In genomic region chr7:155279787-155280445, GRCh38 we compare ENCODE assay signal across 20 cellular contexts. TPM values are rescaled to one million over a fixed set of nuclear protein-coding genes. Genes with fewer than 3 reads are reported as not detected.
DNase-seq lines count a peak whose midpoint lies in the region; ATAC-seq, FAIRE-seq and TF ChIP-seq lines count a peak whose summit lies in the region.
"Had no signal": no experiment of that assay in that cellular context is flagged by ENCODE, and none has a peak within 500 bp of the region (broad histone marks: within the 10 kb centered on the region; RNA-seq: fewer than 3 reads in every experiment).

No MANE protein-coding gene starts in this region.

- H3K9ac ChIP-seq in K562 (ENCODE audit: insufficient read depth in 1 of 2, low read depth in 2 of 2, low read length in 2 of 2) = no peak overlapping the region
- H3K9ac ChIP-seq: BLaER1 had no signal

- H3K9me1 ChIP-seq in K562 (ENCODE audit: control insufficient read depth, insufficient read depth, low read length) = no peaks in the 10 kb centered on the region

- intact Hi-C loops in K562 (cut with micrococcal nuclease) = no loop called here
- intact Hi-C loops in posterior vena cava (cut with DNase I) = no loop called here

- TF ChIP-seq RAD21 in K562 (CRISPR knock-in tag; conservative IDR thresholded peaks at IDR 0.05 in 1 of 2, IDR thresholded peaks at IDR 0.05 in 1 of 2) = no peak

- no TSS peak for BruUV-seq in K562 (replicated peaks; lab: Mats Ljungman, UMichigan)

- peaks cover 0 to 11% of the 10 kb centered on the region in 2 experiments; a peak in 4 of 5 replicates for H3K4me1 ChIP-seq in K562 (replicated peaks in 1 of 2; ENCODE audit: control insufficient read depth in 2 of 2, insufficient read depth in 2 of 2, low read length in 2 of 2)
- H3K4me1 ChIP-seq: Caco-2 had no signal

- peak; percentile 16 for DNase-seq in activated effector memory CD4-positive, alpha-beta T cell treated with anti-CD3 and anti-CD28 coated beads, Interleukin-2, amount 50 U/mL, for 16 hours
- no peak for DNase-seq in activated effector memory CD4-positive, alpha-beta T cell treated with Interleukin-2 at 50 U/mL for 16 hours
- DNase-seq in K562 (ENCODE audit: extremely low read depth in 1 of 4, low spot score in 3 of 4) = no peak
- DNase-seq in posterior vena cava (ENCODE audit: low spot score) = peak; percentile 58
- DNase-seq in NCI-H82 treated with DMSO at 0.1 percent for 48 hours (lab: John Stamatoyannopoulos, UW; ENCODE audit: unreplicated experiment) = no peak
- DNase-seq: CD4-positive, CD25-positive, alpha-beta regulatory T cell; CD8-positive, alpha-beta T cell; DMS153; DND-41; H9 had no signal

- WGBS in K562 (ENCODE audit: insufficient coverage, low coverage, missing lambda C conversion rate) = 10% methylated on average over 14 of the region's 14 CpGs

- no peaks in the 10 kb centered on the region for H3K79me2 ChIP-seq in K562 (ENCODE audit: control insufficient read depth, insufficient read depth, low read length)

- H3K4me3 ChIP-seq in K562 = no peak overlapping the region
- H3K4me3 ChIP-seq: BLaER1, GM23338 had no signal

- POLR2A ChIA-PET in K562 (lab: Yijun Ruan, JAX) = interaction anchor here (1.2 kb wide), 1 partner anchor 18 kb away, joined by 3 read pairs; no protein-coding TSS in a partner anchor

- in situ Hi-C loops in K562 (cut with MboI) = no loop called here

- no peak overlapping the region for H2AFZ ChIP-seq in K562 (ENCODE audit: low read depth, low read length)

- H3K36me3 ChIP-seq in K562 (ENCODE audit: control insufficient read depth, insufficient read depth, low read length) = no peaks in the 10 kb centered on the region
- H3K36me3 ChIP-seq: BLaER1 had no signal

- peaks cover 74 to 84% of the 10 kb centered on the region in 2 experiments for H3K27me3 ChIP-seq in K562 (ENCODE audit: control insufficient read depth in 2 of 2, insufficient read depth in 2 of 2, low read length in 2 of 2)
- H3K27me3 ChIP-seq: BLaER1 had no signal

- CTCF ChIA-PET in K562 (lab: Yijun Ruan, JAX; ENCODE audit: low intra/inter-chr PET ratio) = no interaction called here

- H3K9me3 ChIP-seq in K562 (replicated peaks; ENCODE audit: control insufficient read depth, insufficient read depth, low read depth, low read length) = no peaks in the 10 kb centered on the region
- H3K9me3 ChIP-seq: BLaER1, Caco-2 had no signal

- TF ChIP-seq CTCF in K562 (IDR thresholded peaks at IDR 0.05 in 2 of 3, conservative IDR thresholded peaks at IDR 0.05 in 1 of 3; ENCODE audit: insufficient read depth in 2 of 3, low read depth in 1 of 3, low read length in 3 of 3) = no peak

- no peak overlapping the region for H3K27ac ChIP-seq in K562 (ENCODE audit: extremely low read depth, low read depth, low read length)
- H3K27ac ChIP-seq: 22Rv1, BLaER1, C4-2B had no signal

- TF ChIP-seq POLR2A in K562 (conservative IDR thresholded peaks at IDR 0.05) = no peak

- H3K4me2 ChIP-seq in K562 (ENCODE audit: insufficient read depth, low read length) = no peak overlapping the region
- H3K4me2 ChIP-seq: GM23338 had no signal

- no peaks in the 10 kb centered on the region; the same call in 1 of the 2 replicates for H4K20me1 ChIP-seq in K562 (replicated peaks; ENCODE audit: control insufficient read depth, insufficient read depth, low read length)

- no peak for FAIRE-seq in K562 (lab: Jason Lieb, UNC)
- FAIRE-seq: A204.1, G401.6, GM12892 had no signal

- no peak for TF ChIP-seq EP300 in K562 (IDR thresholded peaks at IDR 0.05; ENCODE audit: low read length)

- ATAC-seq in K562 (no peak), GM19035 (IDR thresholded peaks at IDR 0.05; ENCODE audit: unreplicated experiment) (no peak)
- ATAC-seq: CD8-positive, alpha-beta T cell; HCT116 had no signal

TF ChIP-seq in K562, 482 proteins besides CTCF, POLR2A, EP300 and RAD21:
- TF ChIP-seq EZH2 (IDR thresholded peaks at IDR 0.05; ENCODE audit: borderline replicate concordance, low read depth, low read length) (peak; percentile 50; the same call in 1 of the 2 replicates), ZNF561 (CRISPR knock-in tag; conservative IDR thresholded peaks at IDR 0.05) (no peak), PKNOX1 (IDR thresholded peaks at IDR 0.05) (no peak), ZNF584 (CRISPR knock-in tag; IDR thresholded peaks at IDR 0.05; ENCODE audit: low read depth) (peak; percentile 97), LCOR (CRISPR knock-in tag; IDR thresholded peaks at IDR 0.05) (no peak), PRDM10 (IDR thresholded peaks at IDR 0.05; ENCODE audit: partially characterized antibody) (no peak)

RNA-seq across cellular contexts. Expression of gene INSIG1, which starts 17.8 kb away (rescaled TPM):
- 622 and 799 TPM in 2 replicates for total RNA-seq in K562 (2011; cell fraction: chromatin; rRNA removed; ENCODE audit: low replicate concordance)
- total RNA-seq in K562 (2011; cell fraction: nucleolus; rRNA removed) = 847 and 892 TPM in 2 replicates
- 1,016 and 1,247 TPM in 2 replicates for total RNA-seq in K562 (2011; cell fraction: nucleoplasm; rRNA removed)
- total RNA-seq in K562 (2014; rRNA removed) = 294 and 361 TPM in 2 replicates
- 236 and 238 TPM in 2 replicates for total RNA-seq in K562 (2014; rRNA removed; fragmentation: Illumina TruSeq; extraction: Trizol)
- total RNA-seq in K562 (2015; rRNA removed; fragmentation: Illumina TruSeq; extraction: Trizol) = 173 and 188 TPM in 2 replicates
- total RNA-seq in K562 (2021) = 254 and 296 TPM in 2 replicates
- 625 and 787 TPM in 2 replicates for polyA plus RNA-seq in K562 (2011; rRNA removed)
- polyA plus RNA-seq in K562 (2011; cell fraction: cytosol; rRNA removed) = 709 and 1,098 TPM in 2 replicates
- 446 and 453 TPM in 2 replicates for polyA plus RNA-seq in K562 (2011; cell fraction: nucleus; rRNA removed)
- polyA plus RNA-seq in K562 (2012) = 116 and 259 TPM in 2 replicates
- polyA plus RNA-seq in K562 (2014; fragmentation: Illumina TruSeq; extraction: Trizol) = 188 and 224 TPM in 2 replicates
- polyA plus RNA-seq in K562 (2014; fragmentation: Nextera tagmentation; extraction: Ambion mirVana) = 10 to 100 TPM; 57.1 to 69.2 TPM
- 250 and 268 TPM in 2 replicates for polyA plus RNA-seq in K562 (2014; rRNA removed)
- polyA minus RNA-seq in K562 (2011; rRNA and poly(A)+ RNA removed) = 551 and 619 TPM in 2 replicates
- polyA minus RNA-seq in K562 (2011; cell fraction: cytosol; rRNA and poly(A)+ RNA removed) = 392 and 408 TPM in 2 replicates
- 329 and 473 TPM in 2 replicates for polyA minus RNA-seq in K562 (2011; cell fraction: nucleus; rRNA and poly(A)+ RNA removed)
- 10 to 100 TPM; 25.2 to 27.3 TPM for total RNA-seq in posterior vena cava

Comparison
In these comparisons a context has a peak if more than half of its experiments do, and no peak if none do; other contexts are left out.
1. DNase-seq: peak in activated effector memory CD4-positive, alpha-beta T cell treated with anti-CD3 and anti-CD28 coated beads, Interleukin-2, amount 50 U/mL, for 16 hours (single experiment) and posterior vena cava (single experiment); none in activated effector memory CD4-positive, alpha-beta T cell treated with Interleukin-2 at 50 U/mL for 16 hours (single experiment), K562 (0 of 4) and NCI-H82 treated with DMSO at 0.1 percent for 48 hours (single experiment).
2. RNA of gene INSIG1, which starts 17.8 kb away (total RNA-seq): 173 to 1,247 TPM in K562; 25.2 to 27.3 TPM in posterior vena cava; every median in the first group is over 4 times any median in the second.